ENCODE assay signal across 13 cellular contexts in genomic region chr1:229217716-229218115, GRCh38.
DNase-seq lines count a peak whose midpoint lies in the region; ATAC-seq and TF ChIP-seq lines count a peak whose summit lies in the region.
"Had no signal": no experiment of that assay in that cellular context is flagged by ENCODE, and none has a peak within 500 bp of the region (broad histone marks: within the 10 kb centered on the region; RNA-seq: fewer than 3 reads in every experiment).

No MANE protein-coding gene starts in this region.

- peak; percentile 16 for DNase-seq in stimulated activated CD4-positive, alpha-beta T cell treated with anti-CD3 and anti-CD28 coated beads, Interleukin-1b, Interleukin-23, amount 100 ng/mL, for 48 hours
- no peak for DNase-seq in stimulated activated CD4-positive, alpha-beta T cell treated with anti-CD3 and anti-CD28 coated beads, Interleukin-4, amount 100 ng/mL, for 24 hours
- DNase-seq in NCI-H69 (lab: John Stamatoyannopoulos, UW) (peak; percentile 18), epithelial cell of esophagus (ENCODE audit: low read depth) (peak; percentile 35), NCI-H1417 treated with DMSO at 0.1 percent for 48 hours (lab: John Stamatoyannopoulos, UW) (no peak)
- DNase-seq: activated CD4-positive, CD25-positive, alpha-beta regulatory T cell treated with anti-CD3 and anti-CD28 coated beads, Interleukin-2, amount 50 U/mL, for 72 hours; effector CD4-positive, alpha-beta T cell; foreskin melanocyte; MM.1S; NCI-H2171 had no signal

- H3K4me3 ChIP-seq in epithelial cell of esophagus (ENCODE audit: low read length), result no peak overlapping the region

- TF ChIP-seq CTCF in epithelial cell of esophagus (IDR thresholded peaks at IDR 0.05; ENCODE audit: insufficient read depth, low read depth, low read length, missing control alignments), result peak; percentile 18

- ATAC-seq in HG03097 (IDR thresholded peaks at IDR 0.05; ENCODE audit: low FRiP score, unreplicated experiment) (no peak), GM18502 (IDR thresholded peaks at IDR 0.05; ENCODE audit: poor library complexity, unreplicated experiment) (no peak), HG03039 (IDR thresholded peaks at IDR 0.05; ENCODE audit: unreplicated experiment) (no peak)

Comparison
In these comparisons a context has a peak if more than half of its experiments do, and no peak if none do; other contexts are left out.
1. DNase-seq: peak in stimulated activated CD4-positive, alpha-beta T cell treated with anti-CD3 and anti-CD28 coated beads, Interleukin-1b, Interleukin-23, amount 100 ng/mL, for 48 hours (single experiment), NCI-H69 (single experiment) and epithelial cell of esophagus (single experiment); none in stimulated activated CD4-positive, alpha-beta T cell treated with anti-CD3 and anti-CD28 coated beads, Interleukin-4, amount 100 ng/mL, for 24 hours (single experiment) and NCI-H1417 treated with DMSO at 0.1 percent for 48 hours (single experiment).